Comparison of ENCODE assay signal across 10 cellular contexts in genomic region chr3:117399311-117400068, GRCh38.
DNase-seq lines count a peak whose midpoint lies in the region; ATAC-seq and TF ChIP-seq lines count a peak whose summit lies in the region.
"Had no signal": no experiment of that assay in that cellular context is flagged by ENCODE, and none has a peak within 500 bp of the region (broad histone marks: within the 10 kb centered on the region; RNA-seq: fewer than 3 reads in every experiment).

No MANE protein-coding gene starts in this region.

- DNase-seq in WTC11 (ENCODE audit: low spot score) (no peak), NCI-H446 (lab: John Stamatoyannopoulos, UW) (no peak), left colon (no peak)
- DNase-seq: activated naive CD4-positive, alpha-beta T cell treated with anti-CD3 and anti-CD28 coated beads for 36 hours; foreskin keratinocyte; stomach had no signal

- TF ChIP-seq CTCF in WTC11 (IDR thresholded peaks at IDR 0.05): no peak

- no peaks in the 10 kb centered on the region for H3K9me3 ChIP-seq in HUES64 (ENCODE audit: insufficient read depth, low read depth, low read length)
- H3K9me3 ChIP-seq in iPS-18a (ENCODE audit: control insufficient read depth, low read depth, low read length): no peaks in the 10 kb centered on the region
- H3K9me3 ChIP-seq: stomach had no signal

- intact Hi-C loops in left colon (cut with DNase I, micrococcal nuclease): no loop called here

- WGBS in HUES64: under 1% methylated on average over 4 of the region's 5 CpGs

- peak overlapping the region; percentile 37; the same call in 1 of the 2 replicates for H3K27ac ChIP-seq in HUES64 (ENCODE audit: low read depth, low read length)
- no peak overlapping the region for H3K27ac ChIP-seq in iPS-18a (ENCODE audit: low read length)
- H3K27ac ChIP-seq: foreskin keratinocyte, stomach had no signal

- CTCF ChIA-PET in WTC11 (lab: Charles Lee): interaction anchor here (0.7 to 1.9 kb wide), 7 partner anchors 8 to 629 kb away, joined by 3 to 13 read pairs (median 4); no protein-coding TSS in a partner anchor

- peak overlapping the region; percentile 63 for H3K27ac Mint-ChIP-seq in WTC11
- H3K27ac Mint-ChIP-seq in stimulated activated memory B cell treated with anti-CD40 and anti-IgM and Interleukin-4, amounts not matched to agents 10 μg/mL and 1 μg/mL and 100 μg/mL, for 72 hours: no peak overlapping the region
- H3K27ac Mint-ChIP-seq: activated naive CD4-positive, alpha-beta T cell treated with anti-CD3 and anti-CD28 coated beads for 36 hours had no signal

- H3K9ac ChIP-seq in HUES64 (ENCODE audit: low read depth, low read length): no peak overlapping the region
- H3K9ac ChIP-seq in iPS-18a (ENCODE audit: low read length): peak overlapping the region; percentile 59

- H3K4me3 Mint-ChIP-seq in WTC11: peak overlapping the region; percentile 57
- H3K4me3 Mint-ChIP-seq in stimulated activated memory B cell treated with anti-CD40 and anti-IgM and Interleukin-4, amounts not matched to agents 10 μg/mL and 1 μg/mL and 100 μg/mL, for 72 hours: no peak overlapping the region
- H3K4me3 Mint-ChIP-seq: activated naive CD4-positive, alpha-beta T cell treated with anti-CD3 and anti-CD28 coated beads for 36 hours had no signal

- ATAC-seq in WTC11: peak; percentile 74
- ATAC-seq in stimulated activated memory B cell treated with anti-CD40 and anti-IgM and Interleukin-4, amounts not matched to agents 10 μg/mL and 1 μg/mL and 100 μg/mL, for 72 hours: peak; percentile 22
- ATAC-seq in HG03342 (IDR thresholded peaks at IDR 0.05; ENCODE audit: unreplicated experiment): no peak
- ATAC-seq in left colon: no peak
- ATAC-seq: foreskin keratinocyte had no signal

- H3K27me3 ChIP-seq in HUES64 (ENCODE audit: insufficient read depth, low read length) (peaks cover 58% of the 10 kb centered on the region), iPS-18a (ENCODE audit: control insufficient read depth, insufficient read depth, low read length) (peaks cover 60% of the 10 kb centered on the region)
- H3K27me3 ChIP-seq: foreskin keratinocyte, stomach had no signal

- H3K4me1 Mint-ChIP-seq in WTC11: peaks cover 76% of the 10 kb centered on the region
- H3K4me1 Mint-ChIP-seq in stimulated activated memory B cell treated with anti-CD40 and anti-IgM and Interleukin-4, amounts not matched to agents 10 μg/mL and 1 μg/mL and 100 μg/mL, for 72 hours: no peaks in the 10 kb centered on the region

- H3K4me1 ChIP-seq in HUES64 (ENCODE audit: insufficient read depth, low read length) (peaks cover 63% of the 10 kb centered on the region), iPS-18a (ENCODE audit: control insufficient read depth, low read depth, low read length) (peaks cover 57% of the 10 kb centered on the region)
- H3K4me1 ChIP-seq: foreskin keratinocyte had no signal

- no peaks in the 10 kb centered on the region; the same call in 1 of the 2 replicates for H3K36me3 Mint-ChIP-seq in WTC11
- H3K36me3 Mint-ChIP-seq in stimulated activated memory B cell treated with anti-CD40 and anti-IgM and Interleukin-4, amounts not matched to agents 10 μg/mL and 1 μg/mL and 100 μg/mL, for 72 hours: no peaks in the 10 kb centered on the region

- peak overlapping the region; percentile 7; the same call in 1 of the 2 replicates for H3K4me3 ChIP-seq in HUES64 (ENCODE audit: low read length)
- H3K4me3 ChIP-seq in iPS-18a (ENCODE audit: low read length): peak overlapping the region; percentile 56
- H3K4me3 ChIP-seq: stomach had no signal

- H3K27me3 Mint-ChIP-seq in WTC11 (ENCODE audit: low read depth): peaks cover 63% of the 10 kb centered on the region
- no peaks in the 10 kb centered on the region for H3K27me3 Mint-ChIP-seq in stimulated activated memory B cell treated with anti-CD40 and anti-IgM and Interleukin-4, amounts not matched to agents 10 μg/mL and 1 μg/mL and 100 μg/mL, for 72 hours

- no peaks in the 10 kb centered on the region for H3K36me3 ChIP-seq in HUES64 (ENCODE audit: insufficient read depth, low read length)
- no peaks in the 10 kb centered on the region for H3K36me3 ChIP-seq in iPS-18a (ENCODE audit: control insufficient read depth, low read depth, low read length)
- H3K36me3 ChIP-seq: stomach had no signal

- POLR2A ChIA-PET in WTC11 (lab: Charles Lee): no interaction called here

- no peaks in the 10 kb centered on the region for H3K9me3 Mint-ChIP-seq in WTC11
- no peaks in the 10 kb centered on the region for H3K9me3 Mint-ChIP-seq in stimulated activated memory B cell treated with anti-CD40 and anti-IgM and Interleukin-4, amounts not matched to agents 10 μg/mL and 1 μg/mL and 100 μg/mL, for 72 hours

TF ChIP-seq in WTC11, 78 proteins besides CTCF, POLR2A, EP300 and RAD21 (continues in another document):
- TF ChIP-seq IRF1 (CRISPR knock-in tag; IDR thresholded peaks at IDR 0.05) (no peak), PRDM15 (CRISPR knock-in tag; IDR thresholded peaks at IDR 0.05) (no peak), ETV6 (CRISPR knock-in tag; IDR thresholded peaks at IDR 0.05) (no peak; the same call in 1 of the 2 replicates), CREB1 (CRISPR knock-in tag; IDR thresholded peaks at IDR 0.05) (no peak), ZNF532 (CRISPR knock-in tag; IDR thresholded peaks at IDR 0.05; ENCODE audit: borderline replicate concordance) (no peak), PRRX2 (CRISPR knock-in tag; IDR thresholded peaks at IDR 0.05) (no peak), OVOL2 (CRISPR knock-in tag; IDR thresholded peaks at IDR 0.05; ENCODE audit: borderline replicate concordance) (no peak), E2F5 (CRISPR knock-in tag; IDR thresholded peaks at IDR 0.05) (no peak)

Comparison
In these comparisons a context has a peak if more than half of its experiments do, and no peak if none do; other contexts are left out.
1. ATAC-seq: peak in WTC11 (single experiment) and stimulated activated memory B cell treated with anti-CD40 and anti-IgM and Interleukin-4, amounts not matched to agents 10 μg/mL and 1 μg/mL and 100 μg/mL, for 72 hours (single experiment); none in HG03342 (single experiment) and left colon (single experiment).